Comparison of ENCODE assay signal across 14 cellular contexts in genomic region chr5:4518924-4519660, GRCh38.
"Had no signal": no experiment of that assay in that cellular context is flagged by ENCODE, and none has a peak within 500 bp of the region (broad histone marks: within the 10 kb centered on the region; RNA-seq: fewer than 3 reads in every experiment).

No MANE protein-coding gene starts in this region.

- H3K27ac ChIP-seq: left ventricle myocardium inferior, sigmoid colon, suprapubic skin had no signal

- H3K4me3 ChIP-seq: left ventricle myocardium inferior, sigmoid colon, suprapubic skin had no signal

- FAIRE-seq: keratinocyte had no signal

- H3K9me3 ChIP-seq: left ventricle myocardium inferior, sigmoid colon, suprapubic skin had no signal

- DNase-seq: activated gamma-delta T cell; activated naive CD8-positive, alpha-beta T cell treated with anti-CD3 and anti-CD28 coated beads for 36 hours; activated T-cell treated with anti-CD3 and anti-CD28 coated beads, Interleukin-2, amount 50 U/mL, for 4 hours; anterior cingulate cortex; endodermal cell; erythroblast; left ventricle myocardium inferior; sigmoid colon; stimulated activated CD8-positive, alpha-beta memory T cell treated with anti-CD3 and anti-CD28 coated beads, Interleukin-4, amount 100 ng/mL, for 48 hours; stimulated activated naive CD8-positive, alpha-beta T cell treated with anti-CD3 and anti-CD28 coated beads, Interleukin-15, Interleukin-2, amounts not matched to agents 100 U/mL and 50 U/mL, for 24 hours had no signal

- H3K36me3 ChIP-seq: left ventricle myocardium inferior, sigmoid colon, suprapubic skin had no signal

- ATAC-seq: activated CD4-positive, CD25-positive, alpha-beta regulatory T cell treated with anti-CD3 and anti-CD28 coated beads, Interleukin-2, amount 50 U/mL, for 24 hours; activated T-cell treated with anti-CD3 and anti-CD28 coated beads, Interleukin-2, amount 50 U/mL, for 4 hours; natural killer cell treated with Interleukin-12 subunit alpha and Interleukin-12 subunit beta and Interleukin-15 and Interleukin-18, amount 100 ng/mL, for 72 hours; stimulated activated naive CD8-positive, alpha-beta T cell treated with anti-CD3 and anti-CD28 coated beads, Interleukin-15, Interleukin-2, amounts not matched to agents 100 U/mL and 50 U/mL, for 24 hours had no signal

- H3K4me1 ChIP-seq: left ventricle myocardium inferior, sigmoid colon, suprapubic skin had no signal

- H3K27me3 ChIP-seq: sigmoid colon had no signal
